Comparison of ENCODE assay signal across 7 cellular contexts in genomic region chr10:100654835-100655759, GRCh38.
DNase-seq lines count a peak whose midpoint lies in the region; ATAC-seq, FAIRE-seq and TF ChIP-seq lines count a peak whose summit lies in the region.

No MANE protein-coding gene starts in this region.

- H2AFZ ChIP-seq in H1 (ENCODE audit: low read length), result peak overlapping the region; percentile 61; the same call in 1 of the 2 replicates

- no peak overlapping the region for H3K4ac ChIP-seq in H1 (replicated peaks; ENCODE audit: insufficient read length, low read depth, low read length)

- H3K27ac ChIP-seq in HEK293 (ENCODE audit: extremely low read depth, low read depth, low read length) (peak overlapping the region; percentile 90), H1 (ENCODE audit: low read depth, low read length) (no peak overlapping the region)

- H2BK5ac ChIP-seq in H1 (ENCODE audit: low read depth, low read length), result peak overlapping the region; percentile 60; the same call in 1 of the 2 replicates

- peak; percentile 55; the same call in 1 of the 2 replicates for TF ChIP-seq CTCF in HEK293 (tag by site-specific recombination; IDR thresholded peaks at IDR 0.05)
- TF ChIP-seq CTCF in H1 (IDR thresholded peaks at IDR 0.05; ENCODE audit: control extremely low read depth in 1 of 3, insufficient read depth in 1 of 3, low read depth in 1 of 3, low read length in 3 of 3), result no peak

- ATAC-seq in T-cell (replicated peaks in 1 of 4) (peak; percentile 59 to 83 (median 74)), HG02981 (IDR thresholded peaks at IDR 0.05; ENCODE audit: unreplicated experiment) (no peak)

- no peaks in the 10 kb centered on the region; the same call in 1 of the 2 replicates for H3K79me1 ChIP-seq in H1 (ENCODE audit: low read depth, low read length)

- no peak; a peak in 1 of 4 replicates for TF ChIP-seq RAD21 in H1 (IDR thresholded peaks at IDR 0.05 in 1 of 2, conservative IDR thresholded peaks at IDR 0.05 in 1 of 2; ENCODE audit: low read depth in 2 of 2, low read length in 2 of 2)

- peak overlapping the region in 1 of 2 donors; percentile 25 for H3K27ac Mint-ChIP-seq in T-cell

- no peak overlapping the region for H4K8ac ChIP-seq in H1 (ENCODE audit: extremely low read depth, insufficient read depth, low read length)

- no peaks in the 10 kb centered on the region for H3K9me3 ChIP-seq in HEK293 (ENCODE audit: control insufficient read depth, insufficient read depth, low read depth, low read length)
- no peaks in the 10 kb centered on the region for H3K9me3 ChIP-seq in H1 (ENCODE audit: insufficient read depth in 2 of 2, low read depth in 1 of 2, low read length in 1 of 2)

- WGBS in H1 (ENCODE audit: extremely low coverage in 1 of 2, insufficient coverage in 1 of 2, insufficient read length in 1 of 2, insufficient replicate concordance in 2 of 2, low coverage in 1 of 2, low lambda C conversion rate in 2 of 2, missing lambda C conversion rate in 1 of 2), 2 experiments, result 1% methylated on average over 20 of the region's 61 CpGs; no CpG with 5 or more reads in 1 of the 2 experiments

- peak overlapping the region; percentile 72; the same call in 1 of the 2 replicates for H2BK12ac ChIP-seq in H1 (ENCODE audit: low read depth, low read length)

- CTCF ChIA-PET in HEK293 (lab: Yijun Ruan, JAX) (interaction anchor here (0.7 kb wide), 1 partner anchor 1343 kb away, joined by 3 read pairs; no protein-coding TSS in a partner anchor), T-cell (lab: Charles Lee) (no interaction called here), H1 (lab: Charles Lee; ENCODE audit: partially characterized antibody) (interaction anchor here (0.6 to 0.8 kb wide), 3 partner anchors 16 to 85 kb away, joined by 3 to 5 read pairs (median 3); no protein-coding TSS in a partner anchor)

- no peak overlapping the region for H3K14ac ChIP-seq in H1 (ENCODE audit: insufficient read length)

- DNase-seq in T-cell (peak in 19 of 34 experiments; percentile 5 to 33 (median 15)), H1 (ENCODE audit: low read depth in 1 of 2, low spot score in 2 of 2) (peak in 1 of 2 experiments; percentile 77), retina (peak; percentile 63), HTR-8/SVneo (ENCODE audit: insufficient read length, low spot score) (no peak)
- DNase-seq in activated effector memory CD4-positive, alpha-beta T cell treated with Interleukin-2 at 50 U/mL for 16 hours, result no peak

- H3K36me3 ChIP-seq in HEK293 (ENCODE audit: control insufficient read depth in 2 of 2, insufficient read depth in 1 of 2, low read length in 2 of 2) (no peaks in the 10 kb centered on the region), H1 (ENCODE audit: control insufficient read depth in 2 of 4, insufficient read depth in 4 of 4, low read length in 3 of 4) (no peaks in the 10 kb centered on the region; a peak in 1 of 8 replicates)

- no peak overlapping the region for H4K91ac ChIP-seq in H1 (replicated peaks; ENCODE audit: insufficient read length, low read length)

- peak overlapping the region; percentile 60 for H3K18ac ChIP-seq in H1 (ENCODE audit: extremely low read depth, low read length)

- H3K56ac ChIP-seq in H1 (replicated peaks; ENCODE audit: insufficient read length, low read depth, low read length), result no peak overlapping the region

- peaks cover 23% of the 10 kb centered on the region; the same call in 1 of the 2 replicates for H3K23me2 ChIP-seq in H1 (ENCODE audit: low read depth, low read length)

- H3K23ac ChIP-seq in H1 (ENCODE audit: insufficient read length), result no peak overlapping the region

- peak overlapping the region; percentile 71 to 91 (median 76) for H3K4me3 Mint-ChIP-seq in T-cell

- H3K4me3 ChIP-seq in HEK293 (ENCODE audit: low read depth, low read length) (no peak overlapping the region), H1 (ENCODE audit: extremely low read depth in 1 of 4, insufficient read depth in 2 of 4, low read depth in 3 of 4, low read length in 4 of 4) (peak overlapping the region; percentile 49 to 68 (median 51))

- H3K27me3 ChIP-seq in H1 (replicated peaks in 1 of 4; ENCODE audit: control insufficient read depth in 3 of 4, extremely low read depth in 1 of 4, insufficient read depth in 3 of 4, low read length in 3 of 4), result peaks cover 47 to 78% (median 74%) of the 10 kb centered on the region in 4 experiments

- peaks cover 0 to 3% of the 10 kb centered on the region in 2 experiments for H4K20me1 ChIP-seq in H1 (replicated peaks in 1 of 2; ENCODE audit: control insufficient read depth in 1 of 2, insufficient read depth in 2 of 2, low read length in 2 of 2)

- peaks cover 23 to 24% (median 23%) of the 10 kb centered on the region in 3 donors for H3K4me1 Mint-ChIP-seq in T-cell

- H3K4me1 ChIP-seq in HEK293 (ENCODE audit: control insufficient read depth, insufficient read depth, low read length) (peaks cover 9% of the 10 kb centered on the region), H1 (replicated peaks in 1 of 4; ENCODE audit: control insufficient read depth in 3 of 4, insufficient read depth in 4 of 4, low read length in 3 of 4) (peaks cover 0 to 18% (median 14%) of the 10 kb centered on the region in 4 experiments; a peak in 6 of 7 replicates)

- no peaks in the 10 kb centered on the region for H3K36me3 Mint-ChIP-seq in T-cell

- H3K9me3 Mint-ChIP-seq in T-cell, result no peaks in the 10 kb centered on the region

- H4K5ac ChIP-seq in H1 (ENCODE audit: insufficient read length, low read depth, low read length), result no peak overlapping the region

- no peak overlapping the region for H3K9ac ChIP-seq in H1 (replicated peaks in 1 of 4; ENCODE audit: extremely low read depth in 1 of 4, low read depth in 3 of 4, low read length in 3 of 4)

- POLR2A ChIA-PET in HEK293 (lab: Yijun Ruan, JAX) (no interaction called here), T-cell (lab: Charles Lee) (no interaction called here), H1 (lab: Charles Lee; ENCODE audit: partially characterized antibody) (interaction anchor here (0.9 to 1.1 kb wide), 3 partner anchors 13 to 92 kb away, joined by 3 to 4 read pairs (median 3); no protein-coding TSS in a partner anchor)

- TF ChIP-seq EP300 in H1 (IDR thresholded peaks at IDR 0.05; ENCODE audit: borderline replicate concordance in 1 of 2, low read depth in 2 of 2, low read length in 2 of 2), result no peak

- H2BK20ac ChIP-seq in H1 (ENCODE audit: low read length), result no peak overlapping the region

- no peaks in the 10 kb centered on the region for H3K79me2 ChIP-seq in H1 (ENCODE audit: control insufficient read depth in 1 of 2, insufficient read depth in 2 of 2, low read length in 2 of 2)

- FAIRE-seq in H1 (lab: Jason Lieb, UNC) (no peak), HTR-8/SVneo (lab: Jason Lieb, UNC) (no peak)

- no peak overlapping the region for H2AK5ac ChIP-seq in H1 (ENCODE audit: low read depth, low read length)

- no peak overlapping the region for H2BK120ac ChIP-seq in H1 (replicated peaks; ENCODE audit: low read depth, low read length)

- H2BK15ac ChIP-seq in H1 (ENCODE audit: low read length), result 0 out of 2 replicates have a peak overlapping the region, but pooled peaks have one; percentile 40

- H3K27me3 Mint-ChIP-seq in T-cell, result peaks cover 71 to 73% of the 10 kb centered on the region in 2 donors

- TF ChIP-seq POLR2A in H1 (IDR thresholded peaks at IDR 0.05; ENCODE audit: control extremely low read depth in 1 of 2, low read depth in 2 of 2, low read length in 2 of 2), result no peak

- peak overlapping the region; percentile 94 to 96 for H3K4me2 ChIP-seq in H1 (ENCODE audit: insufficient read depth in 1 of 2, low read depth in 2 of 2, low read length in 2 of 2)

TF ChIP-seq in HEK293, 187 proteins besides CTCF, POLR2A, EP300 and RAD21 (continues in another document):
- TF ChIP-seq ZNF146 (tag by site-specific recombination; IDR thresholded peaks at IDR 0.05) (peak; percentile 30; the same call in 1 of the 2 replicates), ZNF677 (tag by site-specific recombination; IDR thresholded peaks at IDR 0.05) (no peak), ZSCAN4 (tag by site-specific recombination; IDR thresholded peaks at IDR 0.05) (no peak; the same call in 1 of the 2 replicates), OVOL3 (tag by site-specific recombination; IDR thresholded peaks at IDR 0.05) (peak; percentile 33; the same call in 1 of the 2 replicates), ZNF391 (tag by site-specific recombination; IDR thresholded peaks at IDR 0.05; ENCODE audit: borderline replicate concordance, low read depth) (peak; percentile 82)

TF ChIP-seq in H1, 55 proteins besides CTCF, POLR2A, EP300 and RAD21:
- TF ChIP-seq ASH2L (IDR thresholded peaks at IDR 0.05; ENCODE audit: low read length) (peak; percentile 31), EZH2 (IDR thresholded peaks at IDR 0.05; ENCODE audit: low read depth, low read length, severe bottlenecking) (peak; percentile 71), SP1 (IDR thresholded peaks at IDR 0.05; ENCODE audit: low read depth, low read length) (no peak), RNF2 (IDR thresholded peaks at IDR 0.05; ENCODE audit: borderline replicate concordance, low read depth, low read length, missing control alignments, poor library complexity, severe bottlenecking) (peak; percentile 4), SUZ12 (IDR thresholded peaks at IDR 0.05; ENCODE audit: low read length) (peak; percentile 55; the same call in 1 of the 2 replicates), ATF3 (IDR thresholded peaks at IDR 0.05; ENCODE audit: insufficient read depth, low read depth, low read length) (0 out of 2 replicates have a peak, but pooled peaks have one; percentile 16), SIX5 (IDR thresholded peaks at IDR 0.05; ENCODE audit: low read depth, low read length) (no peak), SAP30 (IDR thresholded peaks at IDR 0.05; ENCODE audit: insufficient read depth, insufficient replicate concordance, low read length) (no peak), NRF1 (IDR thresholded peaks at IDR 0.05; ENCODE audit: low read depth, low read length) (no peak), KDM4A (IDR thresholded peaks at IDR 0.05; ENCODE audit: low read depth, low read length, severe bottlenecking) (peak; percentile 77), CHD2 (IDR thresholded peaks at IDR 0.05; ENCODE audit: low read length) (0 out of 2 replicates have a peak, but pooled peaks have one; percentile 19), EGR1 (IDR thresholded peaks at IDR 0.05; ENCODE audit: borderline replicate concordance, low read depth, low read length) (0 out of 2 replicates have a peak, but pooled peaks have one; percentile 22), POLR2AphosphoS5 (IDR thresholded peaks at IDR 0.05; ENCODE audit: low read depth, low read length) (no peak), RBBP5 (IDR thresholded peaks at IDR 0.05; ENCODE audit: borderline replicate concordance, low read depth, low read length) (0 out of 2 replicates have a peak, but pooled peaks have one; percentile 75)

Comparison
In these comparisons a context has a peak if more than half of its experiments do, and no peak if none do; other contexts are left out.
1. DNase-seq: peak in T-cell (19 of 34) and retina (single experiment); none in HTR-8/SVneo (single experiment) and activated effector memory CD4-positive, alpha-beta T cell treated with Interleukin-2 at 50 U/mL for 16 hours (single experiment).
2. CTCF ChIA-PET loops: an anchor here in HEK293 (0.7 kb wide) and H1 (0.6 to 0.8 kb wide); none called in T-cell.
3. Of the 6 proteins assayed by ChIP-seq in both HEK293 and H1: peak only in HEK293: ATF2, CTCF, SP2 and YY1; only in H1: none; in both: none; in neither: 2.